In genomic region chr1:207320105-207320504, GRCh38 we compare ENCODE assay signal across 8 cellular contexts. TPM values are rescaled to one million over a fixed set of nuclear protein-coding genes. Genes with fewer than 3 reads are reported as not detected.
DNase-seq lines count a peak whose midpoint lies in the region; ATAC-seq, FAIRE-seq and TF ChIP-seq lines count a peak whose summit lies in the region.
"Not testable (repeated sequence)": the region's sequence is repeated elsewhere in the genome, so short reads cannot be mapped to it uniquely, and the experiment has no call there.

No MANE protein-coding gene starts in this region.

- H2BK5ac ChIP-seq in H1 (ENCODE audit: low read depth, low read length) = not testable (repeated sequence)

- not testable (repeated sequence) for H3K79me1 ChIP-seq in H1 (ENCODE audit: low read depth, low read length)

- peak overlapping the region; percentile 11 to 98 (median 79) for H3K27ac Mint-ChIP-seq in CD4-positive, CD25-positive, alpha-beta regulatory T cell
- peak overlapping the region; percentile 80 to 83 for H3K27ac Mint-ChIP-seq in T-cell
- peak overlapping the region; percentile 84 for H3K27ac Mint-ChIP-seq in activated CD8-positive, alpha-beta T cell treated with anti-CD3 and anti-CD28 coated beads, Interleukin-2, amount 10 ng/mL, durations not matched to agents 7 days and 5 days
- peak overlapping the region; percentile 70 for H3K27ac Mint-ChIP-seq in activated naive CD8-positive, alpha-beta T cell treated with anti-CD3 and anti-CD28 coated beads for 36 hours

- H3K56ac ChIP-seq in H1 (replicated peaks; ENCODE audit: insufficient read length, low read depth, low read length) = not testable (repeated sequence)

- POLR2A ChIA-PET in T-cell (lab: Charles Lee) = interaction anchor here in 1 of 2 donors (0.6 to 6.8 kb wide), 2 partner anchors 12 to 15 kb away, joined by 3 to 111 read pairs; no protein-coding TSS in a partner anchor
- POLR2A ChIA-PET in activated CD8-positive, alpha-beta T cell treated with anti-CD3 and anti-CD28 coated beads, Interleukin-2, amount 10 ng/mL, durations not matched to agents 7 days and 5 days (lab: Charles Lee) = interaction anchor here (0.7 to 7.0 kb wide), 3 partner anchors 15 to 85 kb away, joined by 3 to 169 read pairs (median 19); no protein-coding TSS in a partner anchor
- POLR2A ChIA-PET in H1 (lab: Charles Lee; ENCODE audit: partially characterized antibody) = not testable (repeated sequence)

- H3K9me3 Mint-ChIP-seq in CD4-positive, CD25-positive, alpha-beta regulatory T cell; T-cell; activated CD8-positive, alpha-beta T cell treated with anti-CD3 and anti-CD28 coated beads, Interleukin-2, amount 10 ng/mL, durations not matched to agents 7 days and 5 days (ENCODE audit: insufficient read depth); activated naive CD8-positive, alpha-beta T cell treated with anti-CD3 and anti-CD28 coated beads for 36 hours: not testable (repeated sequence)

- TF ChIP-seq EP300 in H1 (IDR thresholded peaks at IDR 0.05; ENCODE audit: borderline replicate concordance in 1 of 2, low read depth in 2 of 2, low read length in 2 of 2); suprapubic skin (IDR thresholded peaks at IDR 0.05): not testable (repeated sequence)

- H3K36me3 Mint-ChIP-seq in CD4-positive, CD25-positive, alpha-beta regulatory T cell = peaks cover 10% of the 10 kb centered on the region
- H3K36me3 Mint-ChIP-seq in T-cell = peaks cover 21% of the 10 kb centered on the region
- peaks cover 31% of the 10 kb centered on the region for H3K36me3 Mint-ChIP-seq in activated CD8-positive, alpha-beta T cell treated with anti-CD3 and anti-CD28 coated beads, Interleukin-2, amount 10 ng/mL, durations not matched to agents 7 days and 5 days (ENCODE audit: low read depth)
- H3K36me3 Mint-ChIP-seq in activated naive CD8-positive, alpha-beta T cell treated with anti-CD3 and anti-CD28 coated beads for 36 hours = peaks cover 23% of the 10 kb centered on the region

- TF ChIP-seq CTCF in H1 (IDR thresholded peaks at IDR 0.05; ENCODE audit: control extremely low read depth in 1 of 3, insufficient read depth in 1 of 3, low read depth in 1 of 3, low read length in 3 of 3); lower lobe of right lung (IDR thresholded peaks at IDR 0.05); neutrophil (IDR thresholded peaks at IDR 0.05); suprapubic skin (IDR thresholded peaks at IDR 0.05): not testable (repeated sequence)

- not testable (repeated sequence) for H3K4me2 ChIP-seq in H1 (ENCODE audit: insufficient read depth in 1 of 2, low read depth in 2 of 2, low read length in 2 of 2)

- H3K4me3 ChIP-seq in CD4-positive, CD25-positive, alpha-beta regulatory T cell (ENCODE audit: low read depth, low read length); H1 (ENCODE audit: extremely low read depth in 1 of 4, insufficient read depth in 2 of 4, low read depth in 3 of 4, low read length in 4 of 4); lower lobe of right lung; suprapubic skin: not testable (repeated sequence)
- peak overlapping the region in 1 of 2 experiments; percentile 83 for H3K4me3 ChIP-seq in neutrophil (ENCODE audit: low read depth in 1 of 2, low read length in 1 of 2)

- TF ChIP-seq RAD21 in H1 (IDR thresholded peaks at IDR 0.05 in 1 of 2, conservative IDR thresholded peaks at IDR 0.05 in 1 of 2; ENCODE audit: low read depth in 2 of 2, low read length in 2 of 2) = not testable (repeated sequence)

- H3K23ac ChIP-seq in H1 (ENCODE audit: insufficient read length) = not testable (repeated sequence)

- peak overlapping the region; percentile 92 for H3K27ac ChIP-seq in CD4-positive, CD25-positive, alpha-beta regulatory T cell (ENCODE audit: insufficient read depth, low read length, poor library complexity, severe bottlenecking)
- not testable (repeated sequence) for H3K27ac ChIP-seq in H1 (ENCODE audit: low read depth, low read length)
- H3K27ac ChIP-seq in lower lobe of right lung (peak overlapping the region; percentile 98), neutrophil (peak overlapping the region; percentile 98), suprapubic skin (peak overlapping the region; percentile 99)

- not testable (repeated sequence) for H3K18ac ChIP-seq in H1 (ENCODE audit: extremely low read depth, low read length)

- H3K14ac ChIP-seq in H1 (ENCODE audit: insufficient read length) = not testable (repeated sequence)

- ATAC-seq in CD4-positive, CD25-positive, alpha-beta regulatory T cell (ENCODE audit: low read depth in 2 of 2); T-cell (replicated peaks in 1 of 4); activated CD8-positive, alpha-beta T cell treated with anti-CD3 and anti-CD28 coated beads, Interleukin-2, amount 10 ng/mL, durations not matched to agents 7 days and 5 days; lower lobe of right lung: not testable (repeated sequence)

- H4K8ac ChIP-seq in H1 (ENCODE audit: extremely low read depth, insufficient read depth, low read length) = not testable (repeated sequence)

- H3K36me3 ChIP-seq in CD4-positive, CD25-positive, alpha-beta regulatory T cell (ENCODE audit: control insufficient read depth, insufficient read depth, low read length); suprapubic skin: not testable (repeated sequence)
- H3K36me3 ChIP-seq in H1 (ENCODE audit: control insufficient read depth in 2 of 4, insufficient read depth in 4 of 4, low read length in 3 of 4) (peaks cover 0 to 16% (median under 1%) of the 10 kb centered on the region in 4 experiments; a peak in 2 of 8 replicates), lower lobe of right lung (peaks cover 12% of the 10 kb centered on the region), neutrophil (peaks cover 28% of the 10 kb centered on the region)

- H2BK12ac ChIP-seq in H1 (ENCODE audit: low read depth, low read length) = not testable (repeated sequence)

- H3K79me2 ChIP-seq in H1 (ENCODE audit: control insufficient read depth in 1 of 2, insufficient read depth in 2 of 2, low read length in 2 of 2) = not testable (repeated sequence)

- not testable (repeated sequence) for TF ChIP-seq POLR2A in H1 (IDR thresholded peaks at IDR 0.05; ENCODE audit: control extremely low read depth in 1 of 2, low read depth in 2 of 2, low read length in 2 of 2); suprapubic skin (IDR thresholded peaks at IDR 0.05)

- not testable (repeated sequence) for H2BK120ac ChIP-seq in H1 (replicated peaks; ENCODE audit: low read depth, low read length)

- 56% methylated on average over 1 of the region's 1 CpG; no CpG with 5 or more reads in 1 of the 2 experiments for WGBS in H1 (ENCODE audit: extremely low coverage in 1 of 2, insufficient coverage in 1 of 2, insufficient read length in 1 of 2, insufficient replicate concordance in 2 of 2, low coverage in 1 of 2, low lambda C conversion rate in 2 of 2, missing lambda C conversion rate in 1 of 2), 2 experiments
- 28% methylated on average over 1 of the region's 1 CpG for WGBS in suprapubic skin

- CTCF ChIA-PET in T-cell (lab: Charles Lee) (interaction anchor here (0.6 to 1.4 kb wide), 4 partner anchors 10 to 85 kb away, joined by 3 to 4 read pairs (median 3); no protein-coding TSS in a partner anchor), H1 (lab: Charles Lee; ENCODE audit: partially characterized antibody) (interaction anchor here (0.7 to 1.3 kb wide), 3 partner anchors 8 to 61 kb away, joined by 3 to 5 read pairs (median 3); no protein-coding TSS in a partner anchor)
- CTCF ChIA-PET in activated CD8-positive, alpha-beta T cell treated with anti-CD3 and anti-CD28 coated beads, Interleukin-2, amount 10 ng/mL, durations not matched to agents 7 days and 5 days (lab: Charles Lee) = interaction anchor here (0.6 to 5.9 kb wide), 4 partner anchors 15 to 85 kb away, joined by 3 to 43 read pairs (median 3); no protein-coding TSS in a partner anchor

- H3K27me3 ChIP-seq in CD4-positive, CD25-positive, alpha-beta regulatory T cell (ENCODE audit: control insufficient read depth, insufficient read depth, low read length); H1 (replicated peaks in 1 of 4; ENCODE audit: control insufficient read depth in 3 of 4, extremely low read depth in 1 of 4, insufficient read depth in 3 of 4, low read length in 3 of 4); lower lobe of right lung (ENCODE audit: low read depth); neutrophil; suprapubic skin: not testable (repeated sequence)

- H3K4ac ChIP-seq in H1 (replicated peaks; ENCODE audit: insufficient read length, low read depth, low read length) = not testable (repeated sequence)

- H2BK15ac ChIP-seq in H1 (ENCODE audit: low read length) = 0 out of 2 replicates have a peak overlapping the region, but pooled peaks have one; percentile 32

- H3K23me2 ChIP-seq in H1 (ENCODE audit: low read depth, low read length) = not testable (repeated sequence)

- not testable (repeated sequence) for H3K9ac ChIP-seq in H1 (replicated peaks in 1 of 4; ENCODE audit: extremely low read depth in 1 of 4, low read depth in 3 of 4, low read length in 3 of 4)

- not testable (repeated sequence) for H3K9me3 ChIP-seq in CD4-positive, CD25-positive, alpha-beta regulatory T cell (ENCODE audit: control insufficient read depth in 2 of 2, low read length in 2 of 2); H1 (ENCODE audit: insufficient read depth in 2 of 2, low read depth in 1 of 2, low read length in 1 of 2); lower lobe of right lung; neutrophil; suprapubic skin

- peaks cover 18% of the 10 kb centered on the region for H3K27me3 Mint-ChIP-seq in CD4-positive, CD25-positive, alpha-beta regulatory T cell
- not testable (repeated sequence) for H3K27me3 Mint-ChIP-seq in T-cell; activated CD8-positive, alpha-beta T cell treated with anti-CD3 and anti-CD28 coated beads, Interleukin-2, amount 10 ng/mL, durations not matched to agents 7 days and 5 days (ENCODE audit: low read depth); activated naive CD8-positive, alpha-beta T cell treated with anti-CD3 and anti-CD28 coated beads for 36 hours

- H2AK5ac ChIP-seq in H1 (ENCODE audit: low read depth, low read length) = not testable (repeated sequence)

- not testable (repeated sequence) for H4K20me1 ChIP-seq in H1 (replicated peaks in 1 of 2; ENCODE audit: control insufficient read depth in 1 of 2, insufficient read depth in 2 of 2, low read length in 2 of 2)

- not testable (repeated sequence) for H2BK20ac ChIP-seq in H1 (ENCODE audit: low read length)

- H2AFZ ChIP-seq in H1 (ENCODE audit: low read length) = not testable (repeated sequence)

- not testable (repeated sequence) for H4K91ac ChIP-seq in H1 (replicated peaks; ENCODE audit: insufficient read length, low read length)

- H3K4me3 Mint-ChIP-seq in CD4-positive, CD25-positive, alpha-beta regulatory T cell = peak overlapping the region; percentile 58 to 90 (median 78)
- peak overlapping the region; percentile 50 to 66 (median 57) for H3K4me3 Mint-ChIP-seq in T-cell
- peak overlapping the region; percentile 64 for H3K4me3 Mint-ChIP-seq in activated CD8-positive, alpha-beta T cell treated with anti-CD3 and anti-CD28 coated beads, Interleukin-2, amount 10 ng/mL, durations not matched to agents 7 days and 5 days
- H3K4me3 Mint-ChIP-seq in activated naive CD8-positive, alpha-beta T cell treated with anti-CD3 and anti-CD28 coated beads for 36 hours = peak overlapping the region; percentile 63

- FAIRE-seq in H1 (lab: Jason Lieb, UNC) = not testable (repeated sequence)

- not testable (repeated sequence) for DNase-seq in CD4-positive, CD25-positive, alpha-beta regulatory T cell; T-cell; activated CD8-positive, alpha-beta T cell treated with anti-CD3 and anti-CD28 coated beads, Interleukin-2, amount 10 ng/mL, durations not matched to agents 7 days and 5 days; activated naive CD8-positive, alpha-beta T cell treated with anti-CD3 and anti-CD28 coated beads for 36 hours; H1 (ENCODE audit: low read depth in 1 of 2, low spot score in 2 of 2); lower lobe of right lung; suprapubic skin (ENCODE audit: low spot score in 2 of 2)

- peaks cover 26% of the 10 kb centered on the region for H3K4me1 ChIP-seq in CD4-positive, CD25-positive, alpha-beta regulatory T cell (ENCODE audit: control insufficient read depth, insufficient read depth, low read length, poor library complexity, severe bottlenecking)
- not testable (repeated sequence) for H3K4me1 ChIP-seq in H1 (replicated peaks in 1 of 4; ENCODE audit: control insufficient read depth in 3 of 4, insufficient read depth in 4 of 4, low read length in 3 of 4)
- H3K4me1 ChIP-seq in lower lobe of right lung (peaks cover 45% of the 10 kb centered on the region), neutrophil (ENCODE audit: control insufficient read depth in 1 of 2, insufficient read depth in 1 of 2, low read depth in 1 of 2, low read length in 1 of 2) (peaks cover 78 to 82% of the 10 kb centered on the region in 2 experiments), suprapubic skin (peaks cover 65% of the 10 kb centered on the region)

- intact Hi-C loops in lower lobe of right lung (cut with DNase I) = not testable (repeated sequence)

- H3K4me1 Mint-ChIP-seq in CD4-positive, CD25-positive, alpha-beta regulatory T cell = peaks cover 12 to 37% (median 26%) of the 10 kb centered on the region in 4 donors
- H3K4me1 Mint-ChIP-seq in T-cell = peaks cover 37 to 43% (median 42%) of the 10 kb centered on the region in 3 donors
- H3K4me1 Mint-ChIP-seq in activated CD8-positive, alpha-beta T cell treated with anti-CD3 and anti-CD28 coated beads, Interleukin-2, amount 10 ng/mL, durations not matched to agents 7 days and 5 days (ENCODE audit: low read depth) = peaks cover 28% of the 10 kb centered on the region
- peaks cover 17% of the 10 kb centered on the region for H3K4me1 Mint-ChIP-seq in activated naive CD8-positive, alpha-beta T cell treated with anti-CD3 and anti-CD28 coated beads for 36 hours

- H4K5ac ChIP-seq in H1 (ENCODE audit: insufficient read length, low read depth, low read length) = not testable (repeated sequence)

RNA-seq across cellular contexts. Expression of gene CD55, which starts 1.4 kb away (rescaled TPM):
- 120 TPM for total RNA-seq in CD4-positive, CD25-positive, alpha-beta regulatory T cell
- 10 to 100 TPM; 45.4 to 65.8 (median 53.8) TPM for polyA plus RNA-seq in CD4-positive, CD25-positive, alpha-beta regulatory T cell
- total RNA-seq in T-cell = 100 to 1,000 TPM in 3 of 5 donors, 10 to 100 TPM in 2; 86.2 to 218 (median 117) TPM
- total RNA-seq in activated CD8-positive, alpha-beta T cell treated with anti-CD3 and anti-CD28 coated beads, Interleukin-2, amount 10 ng/mL, durations not matched to agents 7 days and 5 days = 10 to 100 TPM; 82.1 to 85.5 TPM
- 10 to 100 TPM; 84.0 to 84.1 TPM for total RNA-seq in activated naive CD8-positive, alpha-beta T cell treated with anti-CD3 and anti-CD28 coated beads for 36 hours
- 22.8 and 26.8 TPM in 2 replicates for total RNA-seq in H1 (2021; fragmentation: NEBNext Ultra II Directional; extraction: Animal tissue kit (Norgen Biotek cat#: 25700))
- 15.4 and 20.1 TPM in 2 replicates for polyA plus RNA-seq in H1 (2011; rRNA removed)
- polyA plus RNA-seq in H1 (2011; cell fraction: cytosol; rRNA removed) = 27.0 TPM
- polyA plus RNA-seq in H1 (2011; cell fraction: nucleus; rRNA removed) = 18.9 TPM
- polyA plus RNA-seq in H1 (2012, experiment 1 of 2) = 19.9 to 25.9 TPM (median 21.2 TPM) in 4 replicates
- polyA plus RNA-seq in H1 (2012, experiment 2 of 2) = 3.2 TPM
- polyA plus RNA-seq in H1 (2013, experiment 1 of 2) = 30.2 TPM
- 34.2 TPM for polyA plus RNA-seq in H1 (2013, experiment 2 of 2)
- 16.9 and 20.2 TPM in 2 replicates for polyA minus RNA-seq in H1 (2011; rRNA and poly(A)+ RNA removed)
- polyA minus RNA-seq in H1 (2011; cell fraction: cytosol; rRNA and poly(A)+ RNA removed) = 19.7 TPM
- polyA minus RNA-seq in H1 (2011; cell fraction: nucleus; rRNA and poly(A)+ RNA removed) = 41.8 TPM
- total RNA-seq in lower lobe of right lung = 356 TPM
- total RNA-seq in suprapubic skin = 100 to 1,000 TPM; 138 to 264 (median 197) TPM
